In the genomic region with DNA sequence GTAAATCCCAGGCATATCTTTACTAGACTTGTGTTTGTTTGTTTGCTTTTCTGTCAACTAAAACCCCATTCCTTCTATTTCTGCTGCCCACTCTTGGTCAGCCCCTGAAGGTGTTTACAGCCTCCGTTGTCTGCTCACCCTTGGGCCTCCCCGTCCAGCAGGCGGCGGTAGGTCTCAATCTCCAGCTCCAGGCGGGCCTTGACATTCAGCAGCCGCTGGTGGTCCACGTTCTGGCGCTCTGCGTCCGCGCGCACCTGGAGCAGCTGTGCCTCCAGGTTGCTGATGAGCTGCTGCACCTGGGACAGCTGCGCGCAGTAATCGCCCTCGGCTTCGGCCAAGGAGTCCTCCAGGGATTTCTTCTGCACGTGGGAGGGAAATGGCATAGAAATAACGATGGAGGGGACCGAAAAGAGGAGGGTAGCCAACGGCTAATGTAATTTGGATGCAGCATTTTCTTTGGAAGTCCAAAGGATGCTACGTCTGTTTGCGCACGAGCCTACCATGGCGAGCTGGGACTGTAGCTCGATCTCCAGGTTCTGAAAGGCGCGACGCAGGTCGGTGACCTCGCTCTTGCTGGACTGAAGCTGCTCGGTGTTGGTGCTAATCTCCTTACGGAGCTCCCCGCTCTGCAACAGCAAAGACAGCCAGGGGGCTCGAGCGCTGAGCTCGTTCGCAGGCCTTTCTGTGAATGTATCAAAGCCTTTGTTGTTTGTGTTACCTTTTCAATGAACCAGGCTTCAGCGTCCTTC, we compare ENCODE assay signal across 12 cellular contexts.
DNase-seq lines count a peak whose midpoint lies in the region; ATAC-seq and TF ChIP-seq lines count a peak whose summit lies in the region.
"Had no signal": no experiment of that assay in that cellular context is flagged by ENCODE, and none has a peak within 500 bp of the region (broad histone marks: within the 10 kb centered on the region; RNA-seq: fewer than 3 reads in every experiment).

No MANE protein-coding gene starts in this region.

- in situ Hi-C loops in astrocyte of the spinal cord (cut with HindIII; ENCODE audit: low sequenced_read_pairs), result no loop called here

- DNase-seq in AG20443 (ENCODE audit: low spot score) (peak; percentile 13), GM20000 (ENCODE audit: low spot score) (peak; percentile 16), astrocyte of the spinal cord (ENCODE audit: low read depth, low spot score) (no peak), islet precursor cell (peak; percentile 92), GM10266 (ENCODE audit: extremely low spot score) (no peak), substantia nigra (lab: John Stamatoyannopoulos, UW) (no peak), DMS114 treated with DMSO at 0.1 percent for 48 hours (lab: John Stamatoyannopoulos, UW; ENCODE audit: unreplicated experiment) (no peak)
- DNase-seq: effector memory CD8-positive, alpha-beta T cell; HCEC 1CT; uterus had no signal

- TF ChIP-seq CTCF in GM20000 (IDR thresholded peaks at IDR 0.05; ENCODE audit: extremely low read depth, missing control alignments), result peak; percentile 33
- peak; percentile 59 for TF ChIP-seq CTCF in astrocyte of the spinal cord (IDR thresholded peaks at IDR 0.05; ENCODE audit: low read depth, low read length)
- no peak for TF ChIP-seq CTCF in GM10266 (IDR thresholded peaks at IDR 0.05; ENCODE audit: control insufficient read depth, insufficient read depth, low read depth, missing control alignments)

- H3K4me3 ChIP-seq in astrocyte of the spinal cord (ENCODE audit: low read depth, low read length), result no peak overlapping the region
- H3K4me3 ChIP-seq: uterus had no signal

- no peak for ATAC-seq in HG02759 (IDR thresholded peaks at IDR 0.05; ENCODE audit: unreplicated experiment)
- ATAC-seq: activated naive CD4-positive, alpha-beta T cell treated with anti-CD3 and anti-CD28 coated beads, Interleukin-2, amount 50 U/mL, for 72 hours; effector memory CD8-positive, alpha-beta T cell had no signal

- no peak overlapping the region for H3K27ac ChIP-seq in substantia nigra (ENCODE audit: low read depth, low read length, poor library complexity, severe bottlenecking)
- H3K27ac ChIP-seq: uterus had no signal

Comparison
In these comparisons a context has a peak if more than half of its experiments do, and no peak if none do; other contexts are left out.
1. DNase-seq: peak in AG20443 (single experiment), GM20000 (single experiment) and islet precursor cell (single experiment); none in astrocyte of the spinal cord (single experiment), GM10266 (single experiment), substantia nigra (0 of 49) and DMS114 treated with DMSO at 0.1 percent for 48 hours (single experiment).